Comparison of ENCODE assay signal across 11 cellular contexts in the genomic region with DNA sequence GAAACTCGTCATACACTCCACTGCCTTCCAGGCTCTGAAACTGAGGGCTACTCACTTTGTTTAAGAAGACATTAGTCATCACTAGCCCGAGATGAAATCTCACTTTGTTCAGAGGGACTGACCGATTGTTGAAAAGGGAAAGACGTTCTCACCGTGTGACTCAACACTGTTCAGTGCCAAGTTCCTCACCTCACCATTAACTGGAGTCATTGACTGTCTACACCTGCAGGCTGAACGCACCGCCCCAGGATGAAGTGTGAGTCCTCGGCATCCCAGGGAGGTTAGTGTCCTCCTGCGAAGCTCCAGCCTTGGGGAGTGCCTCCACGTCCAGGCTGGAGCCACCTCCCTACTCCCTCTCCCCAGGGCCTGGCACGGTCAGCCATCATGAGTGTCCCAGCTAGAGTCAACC. TPM values are rescaled to one million over a fixed set of nuclear protein-coding genes. Genes with fewer than 3 reads are reported as not detected.
DNase-seq lines count a peak whose midpoint lies in the region; ATAC-seq and TF ChIP-seq lines count a peak whose summit lies in the region.
"Had no signal": no experiment of that assay in that cellular context is flagged by ENCODE, and none has a peak within 500 bp of the region (broad histone marks: within the 10 kb centered on the region; RNA-seq: fewer than 3 reads in every experiment).

No MANE protein-coding gene starts in this region.

- intact Hi-C loops in breast epithelium (cut with DNase I; ENCODE audit: low total_unique reads), result no loop called here

- no peak for TF ChIP-seq POLR2A in breast epithelium (IDR thresholded peaks at IDR 0.05)

- H3K27me3 ChIP-seq in breast epithelium, result no peaks in the 10 kb centered on the region
- H3K27me3 ChIP-seq: ascending aorta had no signal

- H3K27ac ChIP-seq in breast epithelium, result peak overlapping the region; percentile 77 to 80
- H3K27ac ChIP-seq: ascending aorta had no signal

- no peak overlapping the region for H3K27ac Mint-ChIP-seq in glutamatergic neuron (ENCODE audit: unreplicated experiment)

- H3K4me3 Mint-ChIP-seq in glutamatergic neuron (ENCODE audit: unreplicated experiment), result no peak overlapping the region

- H3K27me3 Mint-ChIP-seq in glutamatergic neuron (ENCODE audit: unreplicated experiment), result peaks cover 4% of the 10 kb centered on the region

- POLR2A ChIA-PET in GM10248 (lab: Yijun Ruan, JAX), result no interaction called here

- H3K36me3 ChIP-seq in breast epithelium, result no peaks in the 10 kb centered on the region
- H3K36me3 ChIP-seq: ascending aorta had no signal

- H3K4me1 ChIP-seq in breast epithelium, result no peaks in the 10 kb centered on the region

- peak; percentile 53 for ATAC-seq in omental fat pad (ENCODE audit: low FRiP score)

- DNase-seq in GM10248 (ENCODE audit: extremely low spot score) (peak; percentile 46), M059J (ENCODE audit: low read depth) (peak; percentile 100), breast epithelium (ENCODE audit: low spot score in 2 of 2) (peak; percentile 68 to 83), omental fat pad (ENCODE audit: low spot score) (no peak), glutamatergic neuron (no peak), NOMO-1 treated with dmso at 0.1 percent for 144 hours (lab: John Stamatoyannopoulos, UW; ENCODE audit: unreplicated experiment) (no peak), NCI-H524 treated with DMSO at 0.1 percent for 48 hours (lab: John Stamatoyannopoulos, UW) (no peak)
- DNase-seq in stimulated activated CD4-positive, alpha-beta T cell treated with anti-CD3 and anti-CD28 coated beads, Interleukin-4, amount 100 ng/mL, for 4 hours, result no peak
- DNase-seq: activated CD4-positive, CD25-positive, alpha-beta regulatory T cell; NCI-H526 had no signal

- H3K4me1 Mint-ChIP-seq in glutamatergic neuron (ENCODE audit: low read depth, unreplicated experiment), result no peaks in the 10 kb centered on the region

- no peaks in the 10 kb centered on the region for H3K36me3 Mint-ChIP-seq in glutamatergic neuron (ENCODE audit: unreplicated experiment)

- H3K4me3 ChIP-seq in breast epithelium, result no peak overlapping the region
- H3K4me3 ChIP-seq: ascending aorta had no signal

- peaks cover 3% of the 10 kb centered on the region for H3K9me3 Mint-ChIP-seq in glutamatergic neuron (ENCODE audit: unreplicated experiment)

- no peaks in the 10 kb centered on the region for H3K9me3 ChIP-seq in breast epithelium
- H3K9me3 ChIP-seq: ascending aorta had no signal

- CTCF ChIA-PET in GM10248 (lab: Yijun Ruan, JAX), result interaction anchor here (0.7 to 1.0 kb wide), 2 partner anchors 13 to 37 kb away, joined by 3 read pairs; no protein-coding TSS in a partner anchor

- TF ChIP-seq CTCF in GM10248 (IDR thresholded peaks at IDR 0.05; ENCODE audit: control extremely low read depth, extremely low read depth, low read depth, missing control alignments) (no peak), breast epithelium (IDR thresholded peaks at IDR 0.05) (no peak), omental fat pad (IDR thresholded peaks at IDR 0.05) (no peak), glutamatergic neuron (IDR thresholded peaks at IDR 0.05; ENCODE audit: partially characterized antibody, unreplicated experiment) (no peak)

RNA-seq across cellular contexts. Expression of gene FADD, which starts 30.4 kb away (rescaled TPM):
- total RNA-seq in M059J (2014; rRNA removed; shearing (Covaris generic)), result 35.3 and 51.6 TPM in 2 replicates
- 10 to 100 TPM; 17.6 to 33.1 (median 30.2) TPM for total RNA-seq in breast epithelium
- 10 to 100 TPM; 18.4 to 30.1 (median 22.6) TPM for total RNA-seq in omental fat pad
- 23.1 TPM for total RNA-seq in glutamatergic neuron (ENCODE audit: unreplicated experiment)

RNA-seq across cellular contexts. Expression of gene PPFIA1, which starts 37.0 kb away (rescaled TPM):
- total RNA-seq in M059J (2014; rRNA removed; shearing (Covaris generic)), result 25.3 and 32.2 TPM in 2 replicates
- total RNA-seq in breast epithelium (10 to 100 TPM; 52.2 to 80.8 (median 78.0) TPM), omental fat pad (100 to 1,000 TPM in 1 of 4 donors, 10 to 100 TPM in 3; 58.3 to 119 (median 84.7) TPM), glutamatergic neuron (ENCODE audit: unreplicated experiment) (98.6 TPM)

Comparison
In these comparisons a context has a peak if more than half of its experiments do, and no peak if none do; other contexts are left out.
1. DNase-seq: peak in GM10248 (single experiment), M059J (single experiment) and breast epithelium (2 of 2); none in omental fat pad (single experiment), glutamatergic neuron (single experiment), stimulated activated CD4-positive, alpha-beta T cell treated with anti-CD3 and anti-CD28 coated beads, Interleukin-4, amount 100 ng/mL, for 4 hours (0 of 2), NOMO-1 treated with dmso at 0.1 percent for 144 hours (single experiment) and NCI-H524 treated with DMSO at 0.1 percent for 48 hours (single experiment).